8 cellular contexts compared by ENCODE assay signal in the genomic region with DNA sequence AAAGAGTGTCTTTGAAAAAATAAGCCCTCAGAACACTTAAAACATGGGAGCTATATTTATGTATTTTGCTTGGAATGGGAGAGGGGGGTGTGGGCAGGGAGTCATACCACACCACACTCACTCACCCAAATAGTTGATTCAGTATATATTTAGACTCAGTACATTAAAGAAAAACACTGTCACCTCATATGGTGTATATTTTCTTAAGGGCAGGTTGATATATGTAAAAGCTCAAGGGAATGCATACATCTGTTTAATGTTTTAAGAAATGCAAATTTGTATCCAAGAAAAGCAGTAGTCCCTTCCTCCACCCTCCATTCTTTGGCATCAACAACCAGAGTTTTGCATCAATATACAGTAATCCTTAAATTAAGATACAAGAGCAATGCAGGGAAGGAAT. TPM values are rescaled to one million over a fixed set of nuclear protein-coding genes. Genes with fewer than 3 reads are reported as not detected.
DNase-seq lines count a peak whose midpoint lies in the region; ATAC-seq and TF ChIP-seq lines count a peak whose summit lies in the region.

No MANE protein-coding gene starts in this region.

- H3K79me2 ChIP-seq in OCI-LY7 (ENCODE audit: insufficient read depth, low read depth, low read length): peaks cover 23% of the 10 kb centered on the region

- intact Hi-C loops in OCI-LY7 (cut with micrococcal nuclease; ENCODE audit: unreplicated experiment) (loop anchor here (5.0 kb wide), 2 partner anchors 179 to 204 kb away; a partner anchor contains a TSS), esophagus muscularis mucosa (cut with DNase I) (loop anchor here (10.0 kb wide), 1 partner anchor 78 kb away; a partner anchor contains a TSS), psoas muscle (cut with DNase I) (loop anchor here in 1 of 2 donors (5.0 kb wide), 1 partner anchor 971 kb away; a partner anchor contains a TSS)

- H3K27me3 ChIP-seq in esophagus muscularis mucosa (no peaks in the 10 kb centered on the region), psoas muscle (ENCODE audit: insufficient read depth in 3 of 3, low read length in 2 of 3) (peaks cover 0 to 2% (median 0%) of the 10 kb centered on the region in 3 donors)
- no peaks in the 10 kb centered on the region for H3K27me3 ChIP-seq in effector memory CD4-positive, alpha-beta T cell (replicated peaks; ENCODE audit: control insufficient read depth, insufficient read depth, low read length, poor library complexity, severe bottlenecking)

- TF ChIP-seq EP300 in esophagus muscularis mucosa (IDR thresholded peaks at IDR 0.05): no peak

- TF ChIP-seq POLR2A in esophagus muscularis mucosa (IDR thresholded peaks at IDR 0.05; ENCODE audit: low read depth): no peak

- ATAC-seq in psoas muscle: no peak
- ATAC-seq in HG03354 (IDR thresholded peaks at IDR 0.05; ENCODE audit: poor library complexity, severe bottlenecking, unreplicated experiment): no peak

- DNase-seq in ELR (ENCODE audit: low read depth): peak; percentile 50
- DNase-seq in OCI-LY7 (ENCODE audit: low spot score): peak; percentile 15
- no peak for DNase-seq in esophagus muscularis mucosa (ENCODE audit: extremely low spot score)
- DNase-seq in psoas muscle: no peak
- DNase-seq in effector memory CD4-positive, alpha-beta T cell: no peak
- DNase-seq in activated effector memory CD4-positive, alpha-beta T cell treated with Interleukin-2 at 50 U/mL for 16 hours: no peak
- no peak for DNase-seq in NCI-H226

- TF ChIP-seq CTCF in OCI-LY7 (conservative IDR thresholded peaks at IDR 0.05; ENCODE audit: low read length) (no peak), esophagus muscularis mucosa (IDR thresholded peaks at IDR 0.05) (no peak), psoas muscle (IDR thresholded peaks at IDR 0.05) (no peak)

- H3K4me1 ChIP-seq in OCI-LY7 (ENCODE audit: insufficient read depth, low read length, poor library complexity, severe bottlenecking): peaks cover 31% of the 10 kb centered on the region
- peaks cover 35 to 68% (median 66%) of the 10 kb centered on the region in 4 donors for H3K4me1 ChIP-seq in esophagus muscularis mucosa
- peaks cover 39% of the 10 kb centered on the region for H3K4me1 ChIP-seq in psoas muscle
- peaks cover 15% of the 10 kb centered on the region for H3K4me1 ChIP-seq in effector memory CD4-positive, alpha-beta T cell (ENCODE audit: control insufficient read depth, insufficient read depth, low read length, poor library complexity, severe bottlenecking)

- no peaks in the 10 kb centered on the region for H4K20me1 ChIP-seq in OCI-LY7 (ENCODE audit: insufficient read depth, low read length)

- H3K4me3 ChIP-seq in OCI-LY7 (ENCODE audit: low read depth, low read length, poor library complexity, severe bottlenecking) (peak overlapping the region; percentile 88), esophagus muscularis mucosa (peak overlapping the region; percentile 78 to 86 (median 84)), psoas muscle (peak overlapping the region; percentile 92)
- no peak overlapping the region for H3K4me3 ChIP-seq in effector memory CD4-positive, alpha-beta T cell (ENCODE audit: insufficient read depth, low read depth, low read length, poor library complexity, severe bottlenecking)

- H3K9me3 ChIP-seq in OCI-LY7 (ENCODE audit: low read length) (no peaks in the 10 kb centered on the region), esophagus muscularis mucosa (no peaks in the 10 kb centered on the region), psoas muscle (no peaks in the 10 kb centered on the region)
- H3K9me3 ChIP-seq in effector memory CD4-positive, alpha-beta T cell (ENCODE audit: control insufficient read depth, low read length): no peaks in the 10 kb centered on the region

- TSS peak; percentile 76 for BruUV-seq in OCI-LY7 (replicated peaks; lab: Mats Ljungman, UMichigan)

- peak overlapping the region; percentile 94 for H3K4me2 ChIP-seq in OCI-LY7 (ENCODE audit: low read length)

- no peaks in the 10 kb centered on the region for H3K9me2 ChIP-seq in OCI-LY7 (ENCODE audit: insufficient read depth, low read length)

- CTCF ChIA-PET in OCI-LY7 (lab: Charles Lee; ENCODE audit: unreplicated experiment): no interaction called here

- H2AFZ ChIP-seq in OCI-LY7 (ENCODE audit: low read length): peak overlapping the region; percentile 77; the same call in 1 of the 2 replicates

- POLR2A ChIA-PET in OCI-LY7 (lab: Charles Lee): interaction anchor here (0.6 to 1.8 kb wide), 6 partner anchors 9 to 228 kb away, joined by 3 to 7 read pairs (median 3); a partner anchor contains a TSS

- peaks cover 35% of the 10 kb centered on the region for H3K36me3 ChIP-seq in OCI-LY7 (ENCODE audit: insufficient read depth, low read length)
- peaks cover 0 to 23% (median 15%) of the 10 kb centered on the region in 4 donors for H3K36me3 ChIP-seq in esophagus muscularis mucosa
- peaks cover 0 to 36% of the 10 kb centered on the region in 2 donors for H3K36me3 ChIP-seq in psoas muscle (ENCODE audit: insufficient read depth in 1 of 2, low read depth in 1 of 2)
- H3K36me3 ChIP-seq in effector memory CD4-positive, alpha-beta T cell (ENCODE audit: control insufficient read depth, insufficient read depth, low read length): peaks cover 21% of the 10 kb centered on the region

- H3K27ac ChIP-seq in OCI-LY7 (ENCODE audit: low read depth, low read length, poor library complexity, severe bottlenecking) (peak overlapping the region; percentile 82), esophagus muscularis mucosa (replicated peaks in 1 of 4) (peak overlapping the region; percentile 88 to 97 (median 95)), psoas muscle (peak overlapping the region; percentile 85)
- H3K27ac ChIP-seq in effector memory CD4-positive, alpha-beta T cell (ENCODE audit: insufficient read depth, low read length, poor library complexity, severe bottlenecking): no peak overlapping the region

RNA-seq across cellular contexts. Expression of a gene that starts 1.4 kb away (rescaled TPM):
- total RNA-seq in OCI-LY7 (2014; rRNA removed; shearing (Covaris generic)): 21.6 and 30.2 TPM in 2 replicates
- 38.5 and 40.3 TPM in 2 replicates for total RNA-seq in OCI-LY7 (2022)
- 10 to 100 TPM; 67.7 to 90.9 (median 82.4) TPM for total RNA-seq in esophagus muscularis mucosa
- 10 to 100 TPM; 14.5 to 32.2 (median 21.9) TPM for total RNA-seq in psoas muscle
- 10 to 100 TPM; 10.1 to 28.0 (median 20.1) TPM for polyA plus RNA-seq in psoas muscle

Comparison
In these comparisons a context has a peak if more than half of its experiments do, and no peak if none do; other contexts are left out.
1. DNase-seq: peak in ELR (single experiment) and OCI-LY7 (single experiment); none in esophagus muscularis mucosa (single experiment), psoas muscle (0 of 2), effector memory CD4-positive, alpha-beta T cell (0 of 3), activated effector memory CD4-positive, alpha-beta T cell treated with Interleukin-2 at 50 U/mL for 16 hours (single experiment) and NCI-H226 (single experiment).